In genomic region chr1:106721779-106722178, GRCh38 we compare ENCODE assay signal across 1 cellular context.
TF ChIP-seq lines count a peak whose summit lies in the region.

No MANE protein-coding gene starts in this region.

TF ChIP-seq in GM23338, 12 proteins besides CTCF, POLR2A, EP300 and RAD21 (continued from another document):
- no peak for TF ChIP-seq REST (IDR thresholded peaks at IDR 0.05; ENCODE audit: unreplicated experiment)
- no peak for TF ChIP-seq JUNB (IDR thresholded peaks at IDR 0.05; ENCODE audit: unreplicated experiment)
- no peak for TF ChIP-seq CREB1 (CRISPR knock-in tag; IDR thresholded peaks at IDR 0.05; ENCODE audit: low read depth)
- TF ChIP-seq EZH2phosphoT487 (IDR thresholded peaks at IDR 0.05; ENCODE audit: unreplicated experiment): no peak
- no peak for TF ChIP-seq ZNF331 (CRISPR knock-in tag; IDR thresholded peaks at IDR 0.05; ENCODE audit: low read depth)
